1 cellular context compared by ENCODE assay signal in genomic region chr2:32591669-32592463, GRCh38.
TF ChIP-seq lines count a peak whose summit lies in the region.

No MANE protein-coding gene starts in this region.

TF ChIP-seq in WTC11, 78 proteins besides CTCF, POLR2A, EP300 and RAD21 (continued from another document):
- no peak for TF ChIP-seq PRDM15 (CRISPR knock-in tag; IDR thresholded peaks at IDR 0.05)
- TF ChIP-seq KAT7 (CRISPR knock-in tag; IDR thresholded peaks at IDR 0.05; ENCODE audit: borderline replicate concordance): no peak
- TF ChIP-seq TEAD1 (CRISPR knock-in tag; IDR thresholded peaks at IDR 0.05): no peak
- no peak for TF ChIP-seq ZNF138 (CRISPR knock-in tag; conservative IDR thresholded peaks at IDR 0.05)
- TF ChIP-seq ZNF232 (CRISPR knock-in tag; IDR thresholded peaks at IDR 0.05): no peak
- no peak for TF ChIP-seq ETV6 (CRISPR knock-in tag; IDR thresholded peaks at IDR 0.05)
- TF ChIP-seq CREB1 (CRISPR knock-in tag; IDR thresholded peaks at IDR 0.05): no peak
